Comparison of ENCODE assay signal across 8 cellular contexts in genomic region chr2:241702155-241702404, GRCh38. TPM values are rescaled to one million over a fixed set of nuclear protein-coding genes. Genes with fewer than 3 reads are reported as not detected.
A peak's percentile ranks its signal among the peaks of the same experiment; 100 is the strongest.
DNase-seq lines count a peak whose midpoint lies in the region; TF ChIP-seq lines count a peak whose summit lies in the region.

No MANE protein-coding gene starts in this region.

- TF ChIP-seq CTCF in WERI-Rb-1 (IDR thresholded peaks at IDR 0.05; ENCODE audit: low read depth, low read length) (no peak), ovary (IDR thresholded peaks at IDR 0.05) (no peak)

- peaks cover 2% of the 10 kb centered on the region for H3K9me3 ChIP-seq in WERI-Rb-1 (ENCODE audit: severe bottlenecking)
- peaks cover 0 to 4% of the 10 kb centered on the region in 2 donors for H3K9me3 ChIP-seq in ovary

- H3K4me1 ChIP-seq in ovary (ENCODE audit: insufficient read depth) (peaks cover 5% of the 10 kb centered on the region), urinary bladder (ENCODE audit: insufficient read depth) (no peaks in the 10 kb centered on the region)

- H3K4me3 ChIP-seq in WERI-Rb-1 (ENCODE audit: low read depth, low read length): peak overlapping the region; percentile 69
- peak overlapping the region; percentile 77 for H3K4me3 ChIP-seq in ovary
- H3K4me3 ChIP-seq in urinary bladder (ENCODE audit: low read depth, low read length): peak overlapping the region; percentile 81

- peaks cover 29% of the 10 kb centered on the region for H3K36me3 ChIP-seq in WERI-Rb-1
- no peaks in the 10 kb centered on the region for H3K36me3 ChIP-seq in ovary
- no peaks in the 10 kb centered on the region for H3K36me3 ChIP-seq in urinary bladder (ENCODE audit: insufficient read depth)

- H3K27me3 ChIP-seq in WERI-Rb-1 (ENCODE audit: insufficient read depth, low read depth, severe bottlenecking) (no peaks in the 10 kb centered on the region), ovary (no peaks in the 10 kb centered on the region)

- H3K27ac ChIP-seq in WERI-Rb-1 (peak overlapping the region; percentile 98), ovary (peak overlapping the region; percentile 84 to 97), urinary bladder (ENCODE audit: low read depth) (peak overlapping the region; percentile 91)

- no peak for TF ChIP-seq POLR2A in ovary (IDR thresholded peaks at IDR 0.05)

- DNase-seq in NCI-H2196 treated with DMSO at 0.1 percent for 48 hours (lab: John Stamatoyannopoulos, UW; ENCODE audit: unreplicated experiment) (peak; percentile 61), NCI-H2196 (lab: John Stamatoyannopoulos, UW; ENCODE audit: unreplicated experiment) (no peak), WERI-Rb-1 (no peak), ovary (no peak), SK-N-DZ (ENCODE audit: low spot score) (no peak), cortex of kidney (lab: John Stamatoyannopoulos, UW) (no peak)
- DNase-seq in effector CD4-positive, alpha-beta T cell: peak; percentile 80

- no peak for TF ChIP-seq EP300 in ovary (IDR thresholded peaks at IDR 0.05)

- whole genome bisulfite sequencing in ovary, 3 donors: 0 to 1% (median 0%) methylated on average over 1 to 40 of the region's 40 CpGs
- 2% methylated on average over 29 of the region's 40 CpGs for WGBS in urinary bladder

- intact Hi-C loops in ovary (cut with DNase I): no loop called here

RNA-seq across cellular contexts. Expression of gene ING5, which starts 0.2 kb away (rescaled TPM):
- total RNA-seq in ovary (10 to 100 TPM; 24.9 to 57.1 (median 39.9) TPM), urinary bladder (32.9 TPM)
- polyA plus RNA-seq in ovary (10 to 100 TPM; 27.1 to 39.5 TPM), urinary bladder (39.3 TPM)
- 40.7 and 62.3 TPM in 2 replicates for polyA plus RNA-seq in SK-N-DZ (2014; cell fraction: cytosol; rRNA removed)
- polyA plus RNA-seq in SK-N-DZ (2014; cell fraction: nucleus; rRNA removed): 96.6 and 142 TPM in 2 replicates

RNA-seq across cellular contexts. Expression of gene DTYMK, which starts 15.5 kb away (rescaled TPM):
- total RNA-seq in ovary (10 to 100 TPM in 6 of 7 donors, 1 to 10 TPM in 1; 8.9 to 17.9 (median 14.6) TPM), urinary bladder (12.7 TPM)
- polyA plus RNA-seq in ovary (10 to 100 TPM in 1 of 2 donors, 1 to 10 TPM in 1; 3.7 to 10.7 TPM), urinary bladder (20.0 TPM)
- polyA plus RNA-seq in SK-N-DZ (2014; cell fraction: cytosol; rRNA removed): 131 and 155 TPM in 2 replicates
- polyA plus RNA-seq in SK-N-DZ (2014; cell fraction: nucleus; rRNA removed): 110 and 133 TPM in 2 replicates

RNA-seq across cellular contexts. Expression of gene D2HGDH, which starts 32.4 kb away (rescaled TPM):
- 10 to 100 TPM; 17.1 to 35.1 (median 26.3) TPM for total RNA-seq in ovary
- polyA plus RNA-seq in ovary: 10 to 100 TPM in 1 of 2 donors, under 1 TPM in 1; 0.63 to 24.6 TPM
- total RNA-seq in urinary bladder: 9.7 TPM
- 25.9 TPM for polyA plus RNA-seq in urinary bladder
- polyA plus RNA-seq in SK-N-DZ (2014; cell fraction: cytosol; rRNA removed): 19.1 and 20.4 TPM in 2 replicates
- polyA plus RNA-seq in SK-N-DZ (2014; cell fraction: nucleus; rRNA removed): 84.9 and 94.0 TPM in 2 replicates

Comparison
In these comparisons a context has a peak if more than half of its experiments do, and no peak if none do; other contexts are left out.
1. DNase-seq: peak in NCI-H2196 treated with DMSO at 0.1 percent for 48 hours (single experiment) and effector CD4-positive, alpha-beta T cell (single experiment); none in NCI-H2196 (single experiment), WERI-Rb-1 (single experiment), ovary (0 of 5), SK-N-DZ (single experiment) and cortex of kidney (single experiment).
2. Peak in every context shown above with its lines, with median percentiles within 50 percentile points of each other: H3K27ac ChIP-seq and H3K4me3 ChIP-seq.